23 cellular contexts compared by ENCODE assay signal in genomic region chr9:111136180-111136579, GRCh38.
"Had no signal": no experiment of that assay in that cellular context is flagged by ENCODE, and none has a peak within 500 bp of the region (broad histone marks: within the 10 kb centered on the region; RNA-seq: fewer than 3 reads in every experiment).

No MANE protein-coding gene starts in this region.

- ATAC-seq: gastrocnemius medialis, heart right ventricle, left cardiac atrium, left lung, left ventricle myocardium superior, lower lobe of right lung, mucosa of descending colon had no signal

- H3K4me1 Mint-ChIP-seq: mesothelial cell of epicardium had no signal

- H3K36me3 ChIP-seq: esophagus muscularis mucosa, gastrocnemius medialis, heart right ventricle, left lung, lower lobe of right lung had no signal

- H3K27ac Mint-ChIP-seq: mesothelial cell of epicardium had no signal

- H3K36me3 Mint-ChIP-seq: mesothelial cell of epicardium had no signal

- H3K4me3 Mint-ChIP-seq: mesothelial cell of epicardium had no signal

- H3K9me3 ChIP-seq: gastrocnemius medialis had no signal

- FAIRE-seq: colon, endothelial cell of umbilical vein, islet of Langerhans, keratinocyte had no signal

- H3K27me3 ChIP-seq: dorsolateral prefrontal cortex, esophagus muscularis mucosa, gastrocnemius medialis, heart right ventricle, left lung had no signal

- H3K4me3 ChIP-seq: coronary artery, dorsolateral prefrontal cortex, esophagus muscularis mucosa, gastrocnemius medialis, heart right ventricle, left lung, lower lobe of right lung, mucosa of descending colon had no signal

- H3K27ac ChIP-seq: coronary artery, dorsolateral prefrontal cortex, esophagus muscularis mucosa, gastrocnemius medialis, heart right ventricle, left lung, lower lobe of right lung had no signal

- DNase-seq: dermis blood vessel endothelial cell; dorsolateral prefrontal cortex; effector CD4-positive, alpha-beta T cell; effector memory CD4-positive, alpha-beta T cell; foreskin fibroblast; foreskin melanocyte; gastrocnemius medialis; glutamatergic neuron; heart right ventricle; hippocampal formation; left cardiac atrium; left lung; left ventricle myocardium superior; lower lobe of right lung; mesenchymal stem cell; mucosa of descending colon had no signal

- H3K4me1 ChIP-seq: esophagus muscularis mucosa, gastrocnemius medialis, heart right ventricle, left lung, lower lobe of right lung had no signal
